Comparison of ENCODE assay signal across 23 cellular contexts in the genomic region with DNA sequence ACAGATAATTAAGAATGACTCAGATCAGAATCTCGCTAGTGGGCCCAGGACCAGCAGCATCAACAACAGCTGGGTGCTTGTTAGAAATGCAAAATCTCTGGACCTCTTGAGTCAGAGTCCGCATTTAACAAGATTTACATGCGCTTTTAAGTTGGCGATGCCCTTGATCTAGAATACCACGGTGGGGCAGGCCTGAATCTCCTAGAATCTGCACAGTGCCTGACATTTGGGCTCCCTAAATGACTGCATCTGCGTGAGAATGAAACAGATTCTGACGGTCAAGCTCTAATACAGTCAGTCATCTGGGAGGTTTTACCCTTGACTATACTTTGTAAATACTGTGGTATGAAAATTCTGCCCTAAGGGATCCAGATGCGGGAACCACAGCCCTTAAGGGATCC. TPM values are rescaled to one million over a fixed set of nuclear protein-coding genes. Genes with fewer than 3 reads are reported as not detected.
DNase-seq lines count a peak whose midpoint lies in the region; ATAC-seq and TF ChIP-seq lines count a peak whose summit lies in the region.
"Had no signal": no experiment of that assay in that cellular context is flagged by ENCODE, and none has a peak within 500 bp of the region (broad histone marks: within the 10 kb centered on the region; RNA-seq: fewer than 3 reads in every experiment).

No MANE protein-coding gene starts in this region.

- H3K4me3 ChIP-seq in BJ (ENCODE audit: low read depth, low read length) = no peak overlapping the region
- H3K4me3 ChIP-seq: breast epithelium, hepatocyte, uterus had no signal

- CTCF ChIA-PET in BJ (lab: Yijun Ruan, JAX) = interaction anchor here (0.6 to 5.4 kb wide), 35 partner anchors 8 to 317 kb away, joined by 3 to 172 read pairs (median 5); a partner anchor contains a TSS

- DNase-seq in BJ (ENCODE audit: low read depth) = peak; percentile 18
- peak; percentile 14 for DNase-seq in fibroblast of gingiva (ENCODE audit: low read depth)
- DNase-seq in globus pallidus (ENCODE audit: low spot score) = no peak
- no peak for DNase-seq in SHP77 treated with DMSO at 0.1 percent for 48 hours (lab: John Stamatoyannopoulos, UW)
- no peak for DNase-seq in activated CD8-positive, alpha-beta memory T cell treated with anti-CD3 and anti-CD28 coated beads, Interleukin-2, amount 50 U/mL, for 4 hours
- no peak for DNase-seq in NCI-H2196 treated with DMSO at 0.1 percent for 48 hours (lab: John Stamatoyannopoulos, UW; ENCODE audit: unreplicated experiment)
- DNase-seq: activated CD4-positive, alpha-beta memory T cell treated with anti-CD3 and anti-CD28 coated beads for 36 hours; activated naive CD8-positive, alpha-beta T cell treated with anti-CD3 and anti-CD28 coated beads for 36 hours; activated T-cell treated with anti-CD3 and anti-CD28 coated beads, Interleukin-2, amount 50 U/mL, for 72 hours; Caco-2; effector CD4-positive, alpha-beta T cell; GDM1; mesendoderm; NCI-H1930; NCI-H510A treated with DMSO at 0.1 percent for 48 hours; retina; uterus had no signal

- peaks cover 24% of the 10 kb centered on the region for H3K36me3 ChIP-seq in BJ (ENCODE audit: control insufficient read depth, insufficient read depth, low read length)
- H3K36me3 ChIP-seq: breast epithelium, uterus had no signal

- no peaks in the 10 kb centered on the region for H3K27me3 ChIP-seq in BJ (ENCODE audit: control insufficient read depth, insufficient read depth, low read length)
- H3K27me3 ChIP-seq: breast epithelium, hepatocyte, uterus had no signal

- POLR2A ChIA-PET in BJ (lab: Charles Lee) = no interaction called here

- peak; percentile 33 for ATAC-seq in GM18520 (IDR thresholded peaks at IDR 0.05; ENCODE audit: unreplicated experiment)
- ATAC-seq in HG02870 (IDR thresholded peaks at IDR 0.05; ENCODE audit: unreplicated experiment) = peak; percentile 49

- no peak for TF ChIP-seq CTCF in BJ (IDR thresholded peaks at IDR 0.05; ENCODE audit: insufficient read depth, low read depth, low read length)

RNA-seq across cellular contexts. Expression of a gene that starts 17.2 kb away (rescaled TPM):
- polyA plus RNA-seq in BJ (2011; rRNA removed) = 12.1 and 13.4 TPM in 2 replicates
- polyA minus RNA-seq in BJ (2011; rRNA and poly(A)+ RNA removed) = 6.1 and 6.4 TPM in 2 replicates

RNA-seq across cellular contexts. Expression of a gene that starts 20.5 kb away (rescaled TPM):
- 29.2 and 29.4 TPM in 2 replicates for polyA plus RNA-seq in BJ (2011; rRNA removed)
- 10.5 and 10.8 TPM in 2 replicates for polyA minus RNA-seq in BJ (2011; rRNA and poly(A)+ RNA removed)

RNA-seq across cellular contexts. Expression of a gene that starts 42.5 kb away (rescaled TPM):
- polyA plus RNA-seq in BJ (2011; rRNA removed) = 33.3 and 78.8 TPM in 2 replicates
- polyA minus RNA-seq in BJ (2011; rRNA and poly(A)+ RNA removed) = 85.7 and 89.0 TPM in 2 replicates

RNA-seq across cellular contexts. Expression of a gene that starts 57.5 kb away (rescaled TPM):
- not detected in 2 replicates for polyA plus RNA-seq in BJ (2011; rRNA removed)
- not detected in 2 replicates for polyA minus RNA-seq in BJ (2011; rRNA and poly(A)+ RNA removed)
- polyA plus RNA-seq: AG04450, fibroblast of lung had no signal

Comparison
In these comparisons a context has a peak if more than half of its experiments do, and no peak if none do; other contexts are left out.
1. DNase-seq: peak in BJ (single experiment) and fibroblast of gingiva (single experiment); none in globus pallidus (single experiment), SHP77 treated with DMSO at 0.1 percent for 48 hours (single experiment), activated CD8-positive, alpha-beta memory T cell treated with anti-CD3 and anti-CD28 coated beads, Interleukin-2, amount 50 U/mL, for 4 hours (single experiment) and NCI-H2196 treated with DMSO at 0.1 percent for 48 hours (single experiment).